Comparison of ENCODE assay signal across 16 cellular contexts in genomic region chr16:530111-530817, GRCh38. TPM values are rescaled to one million over a fixed set of nuclear protein-coding genes. Genes with fewer than 3 reads are reported as not detected.
A peak's percentile ranks its signal among the peaks of the same experiment; 100 is the strongest.
DNase-seq lines count a peak whose midpoint lies in the region; ATAC-seq, FAIRE-seq and TF ChIP-seq lines count a peak whose summit lies in the region.
"Had no signal": no experiment of that assay in that cellular context is flagged by ENCODE, and none has a peak within 500 bp of the region (broad histone marks: within the 10 kb centered on the region; RNA-seq: fewer than 3 reads in every experiment).

No MANE protein-coding gene starts in this region.

- FAIRE-seq in GM12892 (lab: Jason Lieb, UNC) = no peak
- FAIRE-seq: GM12891 had no signal

- intact Hi-C loops in right cardiac atrium (cut with DNase I) = no loop called here

- H3K27ac ChIP-seq in ACC112 (ENCODE audit: low read depth, low read length) (0 out of 2 replicates have a peak overlapping the region, but pooled peaks have one; percentile 84), right cardiac atrium (ENCODE audit: low read length) (no peak overlapping the region)

- peak overlapping the region; percentile 70 for H3K27ac Mint-ChIP-seq in activated naive CD8-positive, alpha-beta T cell treated with anti-CD3 and anti-CD28 coated beads, Interleukin-2, amount 10 ng/mL, durations not matched to agents 7 days and 5 days
- H3K27ac Mint-ChIP-seq in naive B cell = no peak overlapping the region

- H3K27me3 ChIP-seq in ACC112 (ENCODE audit: insufficient read depth, low read length) (no peaks in the 10 kb centered on the region), right cardiac atrium (ENCODE audit: control insufficient read depth, insufficient read depth) (no peaks in the 10 kb centered on the region)

- H3K4me1 ChIP-seq in ACC112 (ENCODE audit: control insufficient read depth, insufficient read depth, low read length, unreplicated experiment) (peaks cover 41% of the 10 kb centered on the region), right cardiac atrium (ENCODE audit: control insufficient read depth, insufficient read depth, low read length) (peaks cover 18% of the 10 kb centered on the region)

- H2AFZ ChIP-seq in ACC112 (ENCODE audit: low read length, unreplicated experiment) = no peak overlapping the region

- no peaks in the 10 kb centered on the region for H3K27me3 Mint-ChIP-seq in activated naive CD8-positive, alpha-beta T cell treated with anti-CD3 and anti-CD28 coated beads, Interleukin-2, amount 10 ng/mL, durations not matched to agents 7 days and 5 days
- no peaks in the 10 kb centered on the region for H3K27me3 Mint-ChIP-seq in naive B cell

- no peak for ATAC-seq in activated naive CD8-positive, alpha-beta T cell treated with anti-CD3 and anti-CD28 coated beads, Interleukin-2, amount 10 ng/mL, durations not matched to agents 7 days and 5 days (ENCODE audit: low read depth)
- no peak for ATAC-seq in naive B cell (ENCODE audit: low read depth in 2 of 2)
- ATAC-seq in right cardiac atrium = no peak

- H3K4me3 ChIP-seq in ACC112 (ENCODE audit: low read depth, low read length) (peak overlapping the region; percentile 98), right cardiac atrium (ENCODE audit: low read length) (no peak overlapping the region)

- H3K36me3 ChIP-seq in ACC112 (ENCODE audit: insufficient read depth, low read length) = no peaks in the 10 kb centered on the region

- POLR2A ChIA-PET in activated naive CD8-positive, alpha-beta T cell treated with anti-CD3 and anti-CD28 coated beads, Interleukin-2, amount 10 ng/mL, durations not matched to agents 7 days and 5 days (lab: Charles Lee) = no interaction called here

- H3K79me2 ChIP-seq in ACC112 (ENCODE audit: control insufficient read depth, insufficient read depth, low read length, unreplicated experiment) = peaks cover 79% of the 10 kb centered on the region

- 89% methylated on average over 23 of the region's 23 CpGs for WGBS in right cardiac atrium

- peaks cover 12% of the 10 kb centered on the region for H3K4me1 Mint-ChIP-seq in activated naive CD8-positive, alpha-beta T cell treated with anti-CD3 and anti-CD28 coated beads, Interleukin-2, amount 10 ng/mL, durations not matched to agents 7 days and 5 days
- peaks cover 13 to 34% (median 23%) of the 10 kb centered on the region in 3 donors for H3K4me1 Mint-ChIP-seq in naive B cell

- peak overlapping the region; percentile 19 for H3K4me3 Mint-ChIP-seq in activated naive CD8-positive, alpha-beta T cell treated with anti-CD3 and anti-CD28 coated beads, Interleukin-2, amount 10 ng/mL, durations not matched to agents 7 days and 5 days
- peak overlapping the region in 7 of 8 donors; percentile 31 to 73 (median 66) for H3K4me3 Mint-ChIP-seq in naive B cell

- H3K9me3 Mint-ChIP-seq in activated naive CD8-positive, alpha-beta T cell treated with anti-CD3 and anti-CD28 coated beads, Interleukin-2, amount 10 ng/mL, durations not matched to agents 7 days and 5 days = no peaks in the 10 kb centered on the region
- H3K9me3 Mint-ChIP-seq in naive B cell = no peaks in the 10 kb centered on the region

- peaks cover 2% of the 10 kb centered on the region for H3K36me3 Mint-ChIP-seq in activated naive CD8-positive, alpha-beta T cell treated with anti-CD3 and anti-CD28 coated beads, Interleukin-2, amount 10 ng/mL, durations not matched to agents 7 days and 5 days
- no peaks in the 10 kb centered on the region for H3K36me3 Mint-ChIP-seq in naive B cell

- no peaks in the 10 kb centered on the region for H3K9me3 ChIP-seq in right cardiac atrium (ENCODE audit: control insufficient read depth, low read length)

- TF ChIP-seq POLR2A in GM12892 (IDR thresholded peaks at IDR 0.05; ENCODE audit: low read depth, low read length) = no peak

- DNase-seq in ELF-1 (ENCODE audit: low read depth, low spot score) = peak; percentile 27
- no peak for DNase-seq in activated naive CD8-positive, alpha-beta T cell treated with anti-CD3 and anti-CD28 coated beads, Interleukin-2, amount 10 ng/mL, durations not matched to agents 7 days and 5 days
- no peak for DNase-seq in naive B cell
- no peak for DNase-seq in NCI-H2029 treated with DMSO at 0.1 percent for 48 hours (lab: John Stamatoyannopoulos, UW)
- DNase-seq in right cardiac atrium = no peak
- no peak for DNase-seq in GM12892 (ENCODE audit: insufficient read length)
- DNase-seq in NCI-H2107 (lab: John Stamatoyannopoulos, UW) = no peak
- DNase-seq: MV-4-11; NCI-H510A treated with DMSO at 0.1 percent for 48 hours; stimulated activated CD4-positive, alpha-beta T cell treated with anti-CD3 and anti-CD28 coated beads, Interleukin-4, amount 100 ng/mL, for 24 hours had no signal

RNA-seq across cellular contexts. Expression of gene CAPN15, which starts 2.8 kb away (rescaled TPM):
- 10 to 100 TPM; 83.5 to 87.4 TPM for total RNA-seq in activated naive CD8-positive, alpha-beta T cell treated with anti-CD3 and anti-CD28 coated beads, Interleukin-2, amount 10 ng/mL, durations not matched to agents 7 days and 5 days
- polyA plus RNA-seq in naive B cell (ENCODE audit: low read depth in 6 of 6) = 10 to 100 TPM in 1 of 6 donors, 1 to 10 TPM in 5; 4.3 to 11.0 (median 5.0) TPM
- 10 to 100 TPM; 15.4 to 22.1 (median 19.6) TPM for total RNA-seq in right cardiac atrium
- polyA plus RNA-seq in right cardiac atrium = 16.9 TPM
- 7.1 TPM for polyA plus RNA-seq in GM12892 (2012; ENCODE audit: missing spikeins)

RNA-seq across cellular contexts. Expression of gene PRR35, which starts 29.9 kb away (rescaled TPM):
- total RNA-seq in activated naive CD8-positive, alpha-beta T cell treated with anti-CD3 and anti-CD28 coated beads, Interleukin-2, amount 10 ng/mL, durations not matched to agents 7 days and 5 days = not detected
- polyA plus RNA-seq in naive B cell (ENCODE audit: low read depth in 6 of 6) = not detected
- not detected for total RNA-seq in right cardiac atrium
- polyA plus RNA-seq in right cardiac atrium = not detected
- polyA plus RNA-seq in GM12892 (2012; ENCODE audit: missing spikeins) = not detected
- total RNA-seq: cardiac septum, fibroblast of lung, SK-MEL-5, temporal lobe had no signal
- polyA plus RNA-seq: fibroblast of lung had no signal

RNA-seq across cellular contexts. Expression of gene NHLRC4, which starts 36.5 kb away (rescaled TPM):
- 1 to 10 TPM; 3.0 to 3.6 TPM for total RNA-seq in activated naive CD8-positive, alpha-beta T cell treated with anti-CD3 and anti-CD28 coated beads, Interleukin-2, amount 10 ng/mL, durations not matched to agents 7 days and 5 days
- 1 to 10 TPM in 4 of 6 donors, under 1 TPM in 2; 0.90 to 3.4 (median 1.9) TPM for polyA plus RNA-seq in naive B cell (ENCODE audit: low read depth in 6 of 6)
- total RNA-seq in right cardiac atrium = under 1 TPM; 0.22 to 0.62 (median 0.54) TPM
- 0.84 TPM for polyA plus RNA-seq in right cardiac atrium
- 0.28 TPM for polyA plus RNA-seq in GM12892 (2012; ENCODE audit: missing spikeins)

RNA-seq across cellular contexts. Expression of gene PIGQ, which starts 39.5 kb away (rescaled TPM):
- 10 to 100 TPM; 46.3 to 54.3 TPM for total RNA-seq in activated naive CD8-positive, alpha-beta T cell treated with anti-CD3 and anti-CD28 coated beads, Interleukin-2, amount 10 ng/mL, durations not matched to agents 7 days and 5 days
- polyA plus RNA-seq in naive B cell (ENCODE audit: low read depth in 6 of 6) (10 to 100 TPM in 5 of 6 donors, 1 to 10 TPM in 1; 4.5 to 22.2 (median 12.7) TPM), right cardiac atrium (22.9 TPM)
- 10 to 100 TPM; 19.8 to 23.0 (median 21.6) TPM for total RNA-seq in right cardiac atrium
- 5.1 TPM for polyA plus RNA-seq in GM12892 (2012; ENCODE audit: missing spikeins)

RNA-seq across cellular contexts. Expression of gene RAB40C, which starts 59.6 kb away (rescaled TPM):
- total RNA-seq in activated naive CD8-positive, alpha-beta T cell treated with anti-CD3 and anti-CD28 coated beads, Interleukin-2, amount 10 ng/mL, durations not matched to agents 7 days and 5 days = 10 to 100 TPM; 15.1 to 18.2 TPM
- polyA plus RNA-seq in naive B cell (ENCODE audit: low read depth in 6 of 6) (10 to 100 TPM in 2 of 6 donors, 1 to 10 TPM in 4; 6.8 to 14.5 (median 9.4) TPM), right cardiac atrium (13.4 TPM)
- 10 to 100 TPM; 10.9 to 13.4 (median 11.9) TPM for total RNA-seq in right cardiac atrium
- 2.5 TPM for polyA plus RNA-seq in GM12892 (2012; ENCODE audit: missing spikeins)
